Comparison of ENCODE assay signal across 1 cellular context in genomic region chr11:122202161-122202950, GRCh38.
A peak's percentile ranks its signal among the peaks of the same experiment; 100 is the strongest.
TF ChIP-seq lines count a peak whose summit lies in the region.

No MANE protein-coding gene starts in this region.

TF ChIP-seq in HepG2, 621 proteins besides CTCF, POLR2A, EP300 and RAD21 (continued from another document):
- TF ChIP-seq, protein P1, sequence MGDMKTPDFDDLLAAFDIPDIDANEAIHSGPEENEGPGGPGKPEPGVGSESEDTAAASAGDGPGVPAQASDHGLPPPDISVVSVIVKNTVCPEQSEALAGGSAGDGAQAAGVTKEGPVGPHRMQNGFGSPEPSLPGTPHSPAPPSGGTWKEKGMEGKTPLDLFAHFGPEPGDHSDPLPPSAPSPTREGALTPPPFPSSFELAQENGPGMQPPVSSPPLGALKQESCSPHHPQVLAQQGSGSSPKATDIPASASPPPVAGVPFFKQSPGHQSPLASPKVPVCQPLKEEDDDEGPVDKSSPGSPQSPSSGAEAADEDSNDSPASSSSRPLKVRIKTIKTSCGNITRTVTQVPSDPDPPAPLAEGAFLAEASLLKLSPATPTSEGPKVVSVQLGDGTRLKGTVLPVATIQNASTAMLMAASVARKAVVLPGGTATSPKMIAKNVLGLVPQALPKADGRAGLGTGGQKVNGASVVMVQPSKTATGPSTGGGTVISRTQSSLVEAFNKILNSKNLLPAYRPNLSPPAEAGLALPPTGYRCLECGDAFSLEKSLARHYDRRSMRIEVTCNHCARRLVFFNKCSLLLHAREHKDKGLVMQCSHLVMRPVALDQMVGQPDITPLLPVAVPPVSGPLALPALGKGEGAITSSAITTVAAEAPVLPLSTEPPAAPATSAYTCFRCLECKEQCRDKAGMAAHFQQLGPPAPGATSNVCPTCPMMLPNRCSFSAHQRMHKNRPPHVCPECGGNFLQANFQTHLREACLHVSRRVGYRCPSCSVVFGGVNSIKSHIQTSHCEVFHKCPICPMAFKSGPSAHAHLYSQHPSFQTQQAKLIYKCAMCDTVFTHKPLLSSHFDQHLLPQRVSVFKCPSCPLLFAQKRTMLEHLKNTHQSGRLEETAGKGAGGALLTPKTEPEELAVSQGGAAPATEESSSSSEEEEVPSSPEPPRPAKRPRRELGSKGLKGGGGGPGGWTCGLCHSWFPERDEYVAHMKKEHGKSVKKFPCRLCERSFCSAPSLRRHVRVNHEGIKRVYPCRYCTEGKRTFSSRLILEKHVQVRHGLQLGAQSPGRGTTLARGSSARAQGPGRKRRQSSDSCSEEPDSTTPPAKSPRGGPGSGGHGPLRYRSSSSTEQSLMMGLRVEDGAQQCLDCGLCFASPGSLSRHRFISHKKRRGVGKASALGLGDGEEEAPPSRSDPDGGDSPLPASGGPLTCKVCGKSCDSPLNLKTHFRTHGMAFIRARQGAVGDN (CRISPR knock-in tag; IDR thresholded peaks at IDR 0.05) = 0 out of 2 replicates have a peak, but pooled peaks have one; percentile 12
- no peak for TF ChIP-seq NR1H2 (CRISPR knock-in tag; IDR thresholded peaks at IDR 0.05; ENCODE audit: borderline replicate concordance, low read depth)
- TF ChIP-seq, protein P2, sequence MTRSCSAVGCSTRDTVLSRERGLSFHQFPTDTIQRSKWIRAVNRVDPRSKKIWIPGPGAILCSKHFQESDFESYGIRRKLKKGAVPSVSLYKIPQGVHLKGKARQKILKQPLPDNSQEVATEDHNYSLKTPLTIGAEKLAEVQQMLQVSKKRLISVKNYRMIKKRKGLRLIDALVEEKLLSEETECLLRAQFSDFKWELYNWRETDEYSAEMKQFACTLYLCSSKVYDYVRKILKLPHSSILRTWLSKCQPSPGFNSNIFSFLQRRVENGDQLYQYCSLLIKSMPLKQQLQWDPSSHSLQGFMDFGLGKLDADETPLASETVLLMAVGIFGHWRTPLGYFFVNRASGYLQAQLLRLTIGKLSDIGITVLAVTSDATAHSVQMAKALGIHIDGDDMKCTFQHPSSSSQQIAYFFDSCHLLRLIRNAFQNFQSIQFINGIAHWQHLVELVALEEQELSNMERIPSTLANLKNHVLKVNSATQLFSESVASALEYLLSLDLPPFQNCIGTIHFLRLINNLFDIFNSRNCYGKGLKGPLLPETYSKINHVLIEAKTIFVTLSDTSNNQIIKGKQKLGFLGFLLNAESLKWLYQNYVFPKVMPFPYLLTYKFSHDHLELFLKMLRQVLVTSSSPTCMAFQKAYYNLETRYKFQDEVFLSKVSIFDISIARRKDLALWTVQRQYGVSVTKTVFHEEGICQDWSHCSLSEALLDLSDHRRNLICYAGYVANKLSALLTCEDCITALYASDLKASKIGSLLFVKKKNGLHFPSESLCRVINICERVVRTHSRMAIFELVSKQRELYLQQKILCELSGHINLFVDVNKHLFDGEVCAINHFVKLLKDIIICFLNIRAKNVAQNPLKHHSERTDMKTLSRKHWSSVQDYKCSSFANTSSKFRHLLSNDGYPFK (CRISPR knock-in tag; IDR thresholded peaks at IDR 0.05; ENCODE audit: borderline replicate concordance) = 0 out of 2 replicates have a peak, but pooled peaks have one; percentile 11
- TF ChIP-seq, protein P3, sequence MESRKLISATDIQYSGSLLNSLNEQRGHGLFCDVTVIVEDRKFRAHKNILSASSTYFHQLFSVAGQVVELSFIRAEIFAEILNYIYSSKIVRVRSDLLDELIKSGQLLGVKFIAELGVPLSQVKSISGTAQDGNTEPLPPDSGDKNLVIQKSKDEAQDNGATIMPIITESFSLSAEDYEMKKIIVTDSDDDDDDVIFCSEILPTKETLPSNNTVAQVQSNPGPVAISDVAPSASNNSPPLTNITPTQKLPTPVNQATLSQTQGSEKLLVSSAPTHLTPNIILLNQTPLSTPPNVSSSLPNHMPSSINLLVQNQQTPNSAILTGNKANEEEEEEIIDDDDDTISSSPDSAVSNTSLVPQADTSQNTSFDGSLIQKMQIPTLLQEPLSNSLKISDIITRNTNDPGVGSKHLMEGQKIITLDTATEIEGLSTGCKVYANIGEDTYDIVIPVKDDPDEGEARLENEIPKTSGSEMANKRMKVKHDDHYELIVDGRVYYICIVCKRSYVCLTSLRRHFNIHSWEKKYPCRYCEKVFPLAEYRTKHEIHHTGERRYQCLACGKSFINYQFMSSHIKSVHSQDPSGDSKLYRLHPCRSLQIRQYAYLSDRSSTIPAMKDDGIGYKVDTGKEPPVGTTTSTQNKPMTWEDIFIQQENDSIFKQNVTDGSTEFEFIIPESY (CRISPR knock-in tag; IDR thresholded peaks at IDR 0.05) = no peak
- TF ChIP-seq YEATS2 (CRISPR knock-in tag; IDR thresholded peaks at IDR 0.05; ENCODE audit: borderline replicate concordance) = no peak
- no peak for TF ChIP-seq NFE2L1 (CRISPR knock-in tag; IDR thresholded peaks at IDR 0.05; ENCODE audit: borderline replicate concordance)
- no peak for TF ChIP-seq ZBTB7B (CRISPR knock-in tag; IDR thresholded peaks at IDR 0.05)
- TF ChIP-seq AGO1 (IDR thresholded peaks at IDR 0.05; ENCODE audit: low read depth, low read length, poor library complexity, severe bottlenecking) = no peak
TF ChIP-seq in HepG2: peak in this region for 4.
